27 cellular contexts compared by ENCODE assay signal in the genomic region with DNA sequence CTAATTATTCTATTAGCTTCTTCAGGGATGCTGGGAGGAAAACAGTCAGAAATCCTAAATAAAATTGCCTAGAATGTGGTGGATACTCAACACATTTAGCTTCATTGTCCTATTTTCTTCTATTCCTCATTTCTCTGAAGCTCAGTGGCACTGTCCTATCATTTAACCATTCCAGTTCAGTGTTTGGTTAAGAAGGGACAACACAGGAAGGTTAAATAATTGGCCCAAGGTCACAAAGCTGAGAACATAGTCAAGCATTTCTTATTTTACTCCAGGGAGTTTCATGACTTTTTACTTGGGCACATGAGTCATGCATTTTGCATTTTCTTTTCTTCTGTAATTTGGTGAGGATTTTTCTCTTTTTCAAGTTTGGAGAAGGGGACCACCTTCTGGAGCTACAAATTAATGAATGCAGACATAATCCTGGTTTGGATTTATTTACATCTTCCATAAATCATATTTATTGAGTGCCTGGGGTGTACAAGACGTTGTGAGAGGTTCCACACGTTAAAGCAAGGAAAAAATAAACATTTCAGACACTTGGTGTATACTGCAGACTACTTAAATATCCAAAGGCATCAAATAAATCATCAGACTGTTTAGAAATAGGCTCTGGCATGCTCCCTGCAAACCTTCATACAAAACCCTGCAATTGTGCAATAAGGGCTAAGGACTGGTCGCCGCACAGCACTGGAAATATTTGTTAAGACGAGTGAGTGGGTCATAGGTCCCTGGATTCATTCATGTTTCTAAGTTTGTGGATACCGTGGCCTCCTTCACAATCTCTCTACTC.
"Had no signal": no experiment of that assay in that cellular context is flagged by ENCODE, and none has a peak within 500 bp of the region (broad histone marks: within the 10 kb centered on the region; RNA-seq: fewer than 3 reads in every experiment).

No MANE protein-coding gene starts in this region.

- H3K36me3 Mint-ChIP-seq: activated CD8-positive, alpha-beta memory T cell treated with anti-CD3 and anti-CD28 coated beads, Interleukin-2, amount 10 ng/mL, durations not matched to agents 7 days and 5 days; activated naive CD8-positive, alpha-beta T cell; brain; mesothelial cell of epicardium; naive thymus-derived CD4-positive, alpha-beta T cell; stimulated activated naive B cell treated with anti-CD40 and anti-IgM and Interleukin-4, amounts not matched to agents 10 μg/mL and 1 μg/mL and 100 μg/mL, for 72 hours had no signal

- H3K27me3 Mint-ChIP-seq: activated CD8-positive, alpha-beta memory T cell treated with anti-CD3 and anti-CD28 coated beads, Interleukin-2, amount 10 ng/mL, durations not matched to agents 7 days and 5 days had no signal

- H3K9me3 Mint-ChIP-seq: activated T-cell treated with anti-CD3 and anti-CD28 coated beads, Interleukin-2, amount 50 U/mL, for 72 hours; mesothelial cell of epicardium; T-helper 2 cell treated with Interferon-gamma antibody and Interleukin-4, amounts not matched to agents 5 μg/mL and 100 μg/mL, for 36 hours had no signal

- H3K9me3 ChIP-seq: pancreas, prostate gland, stomach, suprapubic skin, tibial nerve had no signal

- H3K36me3 ChIP-seq: ascending aorta, cardiac muscle cell, pancreas, prostate gland, stomach, suprapubic skin, tibial nerve had no signal

- DNase-seq: activated CD4-positive, alpha-beta T cell treated with anti-CD3 and anti-CD28 coated beads for 36 hours; activated CD4-positive, CD25-positive, alpha-beta regulatory T cell; activated CD8-positive, alpha-beta memory T cell treated with anti-CD3 and anti-CD28 coated beads, Interleukin-2, amount 10 ng/mL, durations not matched to agents 7 days and 5 days; activated CD8-positive, alpha-beta T cell treated with anti-CD3 and anti-CD28 coated beads, Interleukin-2, amount 10 ng/mL, durations not matched to agents 7 days and 5 days; activated naive CD4-positive, alpha-beta T cell; activated T-cell treated with anti-CD3 and anti-CD28 coated beads, Interleukin-2, amount 50 U/mL, for 72 hours; foreskin melanocyte; mammary epithelial cell; naive thymus-derived CD4-positive, alpha-beta T cell; nucleus accumbens; pancreas; retina; stimulated activated CD4-positive, alpha-beta T cell treated with anti-CD3 and anti-CD28 coated beads, Interleukin-15, amount 100 ng/mL, for 24 hours; stimulated activated CD4-positive, alpha-beta T cell treated with anti-CD3 and anti-CD28 coated beads, Interleukin-2, amount 100 ng/mL, for 24 hours; stimulated activated naive B cell treated with anti-CD40 and anti-IgM and Interleukin-4, amounts not matched to agents 10 μg/mL and 1 μg/mL and 100 μg/mL, for 72 hours; stomach; T-helper 1 cell had no signal

- H3K4me3 ChIP-seq: ascending aorta, cardiac muscle cell, pancreas, prostate gland, smooth muscle cell, stomach, suprapubic skin, tibial nerve had no signal

- H3K4me3 Mint-ChIP-seq: activated CD4-positive, alpha-beta T cell treated with anti-CD3 and anti-CD28 coated beads for 36 hours; activated CD8-positive, alpha-beta memory T cell treated with anti-CD3 and anti-CD28 coated beads, Interleukin-2, amount 10 ng/mL, durations not matched to agents 7 days and 5 days; activated CD8-positive, alpha-beta T cell treated with anti-CD3 and anti-CD28 coated beads, Interleukin-2, amount 10 ng/mL, durations not matched to agents 7 days and 5 days; activated naive CD8-positive, alpha-beta T cell; activated T-cell treated with anti-CD3 and anti-CD28 coated beads, Interleukin-2, amount 50 U/mL, for 72 hours; brain; mesothelial cell of epicardium; naive thymus-derived CD4-positive, alpha-beta T cell; stimulated activated naive B cell treated with anti-CD40 and anti-IgM and Interleukin-4, amounts not matched to agents 10 μg/mL and 1 μg/mL and 100 μg/mL, for 72 hours; T-helper 2 cell treated with Interferon-gamma antibody and Interleukin-4, amounts not matched to agents 5 μg/mL and 100 μg/mL, for 36 hours had no signal

- H3K27ac ChIP-seq: ascending aorta, cardiac muscle cell, pancreas, prostate gland, suprapubic skin, tibial nerve had no signal

- H3K4me1 Mint-ChIP-seq: activated CD8-positive, alpha-beta memory T cell treated with anti-CD3 and anti-CD28 coated beads, Interleukin-2, amount 10 ng/mL, durations not matched to agents 7 days and 5 days; stimulated activated naive B cell treated with anti-CD40 and anti-IgM and Interleukin-4, amounts not matched to agents 10 μg/mL and 1 μg/mL and 100 μg/mL, for 72 hours had no signal

- H3K27ac Mint-ChIP-seq: activated CD4-positive, alpha-beta T cell treated with anti-CD3 and anti-CD28 coated beads for 36 hours; activated CD8-positive, alpha-beta memory T cell treated with anti-CD3 and anti-CD28 coated beads, Interleukin-2, amount 10 ng/mL, durations not matched to agents 7 days and 5 days; activated CD8-positive, alpha-beta T cell treated with anti-CD3 and anti-CD28 coated beads, Interleukin-2, amount 10 ng/mL, durations not matched to agents 7 days and 5 days; activated naive CD8-positive, alpha-beta T cell; activated T-cell treated with anti-CD3 and anti-CD28 coated beads, Interleukin-2, amount 50 U/mL, for 72 hours; brain; mesothelial cell of epicardium; naive thymus-derived CD4-positive, alpha-beta T cell; stimulated activated naive B cell treated with anti-CD40 and anti-IgM and Interleukin-4, amounts not matched to agents 10 μg/mL and 1 μg/mL and 100 μg/mL, for 72 hours; T-helper 2 cell treated with Interferon-gamma antibody and Interleukin-4, amounts not matched to agents 5 μg/mL and 100 μg/mL, for 36 hours had no signal

- H3K4me1 ChIP-seq: ascending aorta, pancreas, prostate gland, suprapubic skin, tibial nerve had no signal

- H3K27me3 ChIP-seq: ascending aorta, cardiac muscle cell, pancreas, stomach, suprapubic skin, tibial nerve had no signal
